In genomic region chr2:206149330-206149729, GRCh38 we compare ENCODE assay signal across 31 cellular contexts.
"Had no signal": no experiment of that assay in that cellular context is flagged by ENCODE, and none has a peak within 500 bp of the region (broad histone marks: within the 10 kb centered on the region; RNA-seq: fewer than 3 reads in every experiment).

No MANE protein-coding gene starts in this region.

- H3K27ac ChIP-seq: ascending aorta, breast epithelium, cardiac muscle cell, colonic mucosa, epithelial cell of prostate, esophagus squamous epithelium, gastroesophageal sphincter, VCaP had no signal

- H3K4me3 Mint-ChIP-seq: activated CD4-positive, alpha-beta memory T cell treated with anti-CD3 and anti-CD28 coated beads, Interleukin-2, amount 10 ng/mL, durations not matched to agents 7 days and 5 days; activated CD4-positive, alpha-beta T cell treated with anti-CD3 and anti-CD28 coated beads, Interleukin-2, amount 10 ng/mL, durations not matched to agents 7 days and 5 days; activated naive CD4-positive, alpha-beta T cell treated with anti-CD3 and anti-CD28 coated beads, Interleukin-2, amount 10 ng/mL, durations not matched to agents 7 days and 5 days; activated naive CD8-positive, alpha-beta T cell treated with anti-CD3 and anti-CD28 coated beads, Interleukin-2, amount 10 ng/mL, durations not matched to agents 7 days and 5 days; activated T-cell treated with anti-CD3 and anti-CD28 coated beads, Interleukin-2, amount 50 U/mL, for 24 hours; activated T-cell treated with anti-CD3 and anti-CD28 coated beads, Interleukin-2, amount 50 U/mL, for 72 hours; brain; WTC11 had no signal

- H3K9me3 ChIP-seq: ascending aorta, breast epithelium, colonic mucosa, esophagus squamous epithelium, gastroesophageal sphincter had no signal

- H3K4me1 ChIP-seq: breast epithelium, colonic mucosa had no signal

- H3K9me3 Mint-ChIP-seq: activated CD4-positive, alpha-beta memory T cell treated with anti-CD3 and anti-CD28 coated beads, Interleukin-2, amount 10 ng/mL, durations not matched to agents 7 days and 5 days; activated CD4-positive, alpha-beta T cell treated with anti-CD3 and anti-CD28 coated beads, Interleukin-2, amount 10 ng/mL, durations not matched to agents 7 days and 5 days; activated naive CD4-positive, alpha-beta T cell treated with anti-CD3 and anti-CD28 coated beads, Interleukin-2, amount 10 ng/mL, durations not matched to agents 7 days and 5 days; activated naive CD4-positive, alpha-beta T cell treated with anti-CD3 and anti-CD28 coated beads, Interleukin-2, amount 50 U/mL, for 72 hours; activated naive CD8-positive, alpha-beta T cell treated with anti-CD3 and anti-CD28 coated beads, Interleukin-2, amount 10 ng/mL, durations not matched to agents 7 days and 5 days; activated T-cell treated with anti-CD3 and anti-CD28 coated beads, Interleukin-2, amount 50 U/mL, for 24 hours; activated T-cell treated with anti-CD3 and anti-CD28 coated beads, Interleukin-2, amount 50 U/mL, for 72 hours; brain; WTC11 had no signal

- H3K27ac Mint-ChIP-seq: activated CD4-positive, alpha-beta memory T cell treated with anti-CD3 and anti-CD28 coated beads, Interleukin-2, amount 10 ng/mL, durations not matched to agents 7 days and 5 days; activated CD4-positive, alpha-beta T cell treated with anti-CD3 and anti-CD28 coated beads, Interleukin-2, amount 10 ng/mL, durations not matched to agents 7 days and 5 days; activated naive CD4-positive, alpha-beta T cell treated with anti-CD3 and anti-CD28 coated beads, Interleukin-2, amount 10 ng/mL, durations not matched to agents 7 days and 5 days; activated naive CD4-positive, alpha-beta T cell treated with anti-CD3 and anti-CD28 coated beads, Interleukin-2, amount 50 U/mL, for 72 hours; activated naive CD8-positive, alpha-beta T cell treated with anti-CD3 and anti-CD28 coated beads, Interleukin-2, amount 10 ng/mL, durations not matched to agents 7 days and 5 days; activated T-cell treated with anti-CD3 and anti-CD28 coated beads, Interleukin-2, amount 50 U/mL, for 24 hours; activated T-cell treated with anti-CD3 and anti-CD28 coated beads, Interleukin-2, amount 50 U/mL, for 72 hours; WTC11 had no signal

- ATAC-seq: activated naive CD4-positive, alpha-beta T cell treated with anti-CD3 and anti-CD28 coated beads, Interleukin-2, amount 50 U/mL, for 72 hours; activated T-cell treated with anti-CD3 and anti-CD28 coated beads, Interleukin-2, amount 50 U/mL, for 72 hours; gastroesophageal sphincter; WTC11 had no signal

- H3K27me3 ChIP-seq: ascending aorta, breast epithelium, cardiac muscle cell, colonic mucosa, esophagus squamous epithelium, gastroesophageal sphincter had no signal

- H3K27me3 Mint-ChIP-seq: activated CD4-positive, alpha-beta memory T cell treated with anti-CD3 and anti-CD28 coated beads, Interleukin-2, amount 10 ng/mL, durations not matched to agents 7 days and 5 days; activated CD4-positive, alpha-beta T cell treated with anti-CD3 and anti-CD28 coated beads, Interleukin-2, amount 10 ng/mL, durations not matched to agents 7 days and 5 days; activated naive CD4-positive, alpha-beta T cell treated with anti-CD3 and anti-CD28 coated beads, Interleukin-2, amount 10 ng/mL, durations not matched to agents 7 days and 5 days; activated naive CD8-positive, alpha-beta T cell treated with anti-CD3 and anti-CD28 coated beads, Interleukin-2, amount 10 ng/mL, durations not matched to agents 7 days and 5 days; activated T-cell treated with anti-CD3 and anti-CD28 coated beads, Interleukin-2, amount 50 U/mL, for 24 hours; brain had no signal

- H3K4me1 Mint-ChIP-seq: WTC11 had no signal

- H3K4me3 ChIP-seq: ascending aorta, breast epithelium, cardiac muscle cell, colonic mucosa, esophagus squamous epithelium, gastroesophageal sphincter had no signal

- DNase-seq: activated CD4-positive, alpha-beta memory T cell treated with anti-CD3 and anti-CD28 coated beads, Interleukin-2, amount 10 ng/mL, durations not matched to agents 7 days and 5 days; activated CD4-positive, alpha-beta T cell treated with anti-CD3 and anti-CD28 coated beads for 1 hour; activated CD4-positive, alpha-beta T cell treated with anti-CD3 and anti-CD28 coated beads for 4 hours; activated CD4-positive, alpha-beta T cell treated with anti-CD3 and anti-CD28 coated beads, Interleukin-2, amount 10 ng/mL, durations not matched to agents 7 days and 5 days; activated CD4-positive, alpha-beta T cell treated with anti-CD3 and anti-CD28 coated beads, Interleukin-2, amount 50 U/mL, for 4 hours; activated CD8-positive, alpha-beta memory T cell treated with anti-CD3 and anti-CD28 coated beads, Interleukin-2, amount 50 U/mL, for 48 hours; activated gamma-delta T cell; activated naive CD4-positive, alpha-beta T cell; activated naive CD4-positive, alpha-beta T cell treated with anti-CD3 and anti-CD28 coated beads, Interleukin-2, amount 10 ng/mL, durations not matched to agents 7 days and 5 days; activated naive CD8-positive, alpha-beta T cell treated with anti-CD3 and anti-CD28 coated beads, Interleukin-2, amount 10 ng/mL, durations not matched to agents 7 days and 5 days; activated T-cell treated with anti-CD3 and anti-CD28 coated beads for 4 hours; activated T-cell treated with anti-CD3 and anti-CD28 coated beads, Interleukin-2, amount 50 U/mL, for 24 hours; activated T-cell treated with anti-CD3 and anti-CD28 coated beads, Interleukin-2, amount 50 U/mL, for 72 hours; central memory CD4-positive, alpha-beta T cell; cerebellar nuclear complex; colonic mucosa; effector CD8-positive, alpha-beta T cell; esophagus squamous epithelium; foreskin melanocyte; T-helper 2 cell had no signal

- FAIRE-seq: endometrium, endothelial cell of umbilical vein had no signal
